9 cellular contexts compared by ENCODE assay signal in genomic region chr6:33273129-33273923, GRCh38. TPM values are rescaled to one million over a fixed set of nuclear protein-coding genes. Genes with fewer than 3 reads are reported as not detected.
A peak's percentile ranks its signal among the peaks of the same experiment; 100 is the strongest.
DNase-seq lines count a peak whose midpoint lies in the region; ATAC-seq and TF ChIP-seq lines count a peak whose summit lies in the region.
"Had no signal": no experiment of that assay in that cellular context is flagged by ENCODE, and none has a peak within 500 bp of the region (broad histone marks: within the 10 kb centered on the region; RNA-seq: fewer than 3 reads in every experiment).

No MANE protein-coding gene starts in this region.

- POLR2A ChIA-PET in HCT116 (lab: Charles Lee), result no interaction called here

- peak overlapping the region; percentile 75 to 99 for H3K4me3 ChIP-seq in HCT116 (replicated peaks in 1 of 2; ENCODE audit: low read depth in 1 of 2, low read length in 2 of 2)
- peak overlapping the region; percentile 84 for H3K4me3 ChIP-seq in astrocyte of the spinal cord (ENCODE audit: low read depth, low read length)
- peak overlapping the region; percentile 18 for H3K4me3 ChIP-seq in lung

- WGBS in lung, 2 donors, result 57 to 67% methylated on average over 11 of the region's 11 CpGs

- RAD21 ChIA-PET in HCT116 (lab: Charles Lee; ENCODE audit: low non-redundant PET in 1 of 2, low total read pairs in 2 of 2, uncharacterized antibody in 2 of 2, unreplicated experiment in 2 of 2), result no interaction called here

- in situ Hi-C loops in astrocyte of the spinal cord (cut with HindIII; ENCODE audit: low sequenced_read_pairs), result no loop called here

- no TSS peak for BruUV-seq in HCT116 (replicated peaks; lab: Mats Ljungman, UMichigan)

- ATAC-seq in HCT116, result no peak
- ATAC-seq in lung (ENCODE audit: insufficient read depth, low FRiP score), result no peak
- no peak for ATAC-seq in HG03521 (IDR thresholded peaks at IDR 0.05; ENCODE audit: unreplicated experiment)

- H3K27me3 ChIP-seq in HCT116 (ENCODE audit: insufficient read depth, low read length), result no peaks in the 10 kb centered on the region
- no peaks in the 10 kb centered on the region for H3K27me3 ChIP-seq in lung (ENCODE audit: control insufficient read depth, insufficient read depth)

- no peaks in the 10 kb centered on the region for H3K9me2 ChIP-seq in HCT116 (ENCODE audit: insufficient read depth)

- peaks cover 33 to 59% of the 10 kb centered on the region in 2 experiments for H3K4me1 ChIP-seq in HCT116 (ENCODE audit: control insufficient read depth in 1 of 2, insufficient read depth in 2 of 2, low read length in 2 of 2)
- H3K4me1 ChIP-seq in lung (ENCODE audit: control insufficient read depth in 2 of 2, insufficient read depth in 2 of 2, low read length in 2 of 2), result peaks cover 15 to 26% of the 10 kb centered on the region in 2 donors

- CTCF ChIA-PET in HCT116 (lab: Charles Lee), result no interaction called here

- H3K79me2 ChIP-seq in HCT116 (ENCODE audit: insufficient read depth, low read length), result peaks cover 63% of the 10 kb centered on the region

- H3K4me2 ChIP-seq in HCT116 (ENCODE audit: low read length), result peak overlapping the region; percentile 86

- H3K9ac ChIP-seq in HCT116 (ENCODE audit: low read length), result peak overlapping the region; percentile 98

- intact Hi-C loops in HCT116 (cut with micrococcal nuclease), result no loop called here

- H3K36me3 ChIP-seq in HCT116 (ENCODE audit: control insufficient read depth in 1 of 2, insufficient read depth in 2 of 2, low read length in 2 of 2), result peaks cover 28 to 46% of the 10 kb centered on the region in 2 experiments
- H3K36me3 ChIP-seq in lung (ENCODE audit: control insufficient read depth in 2 of 2, insufficient read depth in 2 of 2, low read length in 2 of 2), result peaks cover 6 to 20% of the 10 kb centered on the region in 2 donors

- H3K9me3 ChIP-seq in HCT116 (ENCODE audit: control insufficient read depth in 1 of 2, insufficient read depth in 1 of 2, low read depth in 1 of 2, low read length in 2 of 2), result no peaks in the 10 kb centered on the region
- no peaks in the 10 kb centered on the region for H3K9me3 ChIP-seq in lung (ENCODE audit: control insufficient read depth in 2 of 2, insufficient read depth in 1 of 2, low read length in 1 of 2)

- TF ChIP-seq CTCF in 22Rv1 (IDR thresholded peaks at IDR 0.05), result no peak
- TF ChIP-seq CTCF in HCT116 (IDR thresholded peaks at IDR 0.05 in 2 of 3, conservative IDR thresholded peaks at IDR 0.05 in 1 of 3; ENCODE audit: borderline replicate concordance in 1 of 3, insufficient read depth in 1 of 3, low read depth in 2 of 3, low read length in 2 of 3), result no peak
- TF ChIP-seq CTCF in astrocyte of the spinal cord (IDR thresholded peaks at IDR 0.05; ENCODE audit: low read depth, low read length), result no peak
- no peak for TF ChIP-seq CTCF in lung (IDR thresholded peaks at IDR 0.05; ENCODE audit: control extremely low read depth, extremely low read depth)

- no peak for TF ChIP-seq RAD21 in HCT116 (IDR thresholded peaks at IDR 0.05; ENCODE audit: low read depth)

- H2AFZ ChIP-seq in HCT116 (ENCODE audit: low read depth, low read length, poor library complexity, severe bottlenecking), result no peak overlapping the region

- DNase-seq in HCT116 (ENCODE audit: low read depth, low spot score) (no peak), astrocyte of the spinal cord (ENCODE audit: low read depth, low spot score) (no peak), lung (ENCODE audit: low spot score) (no peak), COLO668 (lab: John Stamatoyannopoulos, UW; ENCODE audit: unreplicated experiment) (no peak)
- no peak for DNase-seq in activated effector memory CD4-positive, alpha-beta T cell treated with anti-CD3 and anti-CD28 coated beads, Interleukin-2, amount 50 U/mL, for 16 hours
- no peak for DNase-seq in stimulated activated naive CD4-positive, alpha-beta T cell treated with Interleukin-2 at 50 U/mL for 16 hours (lab: John Stamatoyannopoulos, UW)

- H3K27ac ChIP-seq in 22Rv1 (peak overlapping the region; percentile 93), HCT116 (ENCODE audit: low read depth, low read length) (peak overlapping the region; percentile 82), lung (ENCODE audit: low read depth in 1 of 2, low read length in 1 of 2) (no peak overlapping the region)

- H4K20me1 ChIP-seq in HCT116 (ENCODE audit: insufficient read depth), result peaks cover 22% of the 10 kb centered on the region

- TF ChIP-seq POLR2A in HCT116 (IDR thresholded peaks at IDR 0.05; ENCODE audit: borderline replicate concordance, extremely low read depth, insufficient read depth, insufficient read length), result peak; percentile 1

TF ChIP-seq in HCT116, 20 proteins besides CTCF, POLR2A, EP300 and RAD21:
- TF ChIP-seq YY1 (IDR thresholded peaks at IDR 0.05; ENCODE audit: extremely low read depth, insufficient replicate concordance, low read depth, low read length) (no peak), SIN3A (IDR thresholded peaks at IDR 0.05; ENCODE audit: low read depth) (no peak), ELF1 (IDR thresholded peaks at IDR 0.05; ENCODE audit: borderline replicate concordance, low read depth) (no peak)
TF ChIP-seq in HCT116: peak in this region for 0.

RNA-seq across cellular contexts. Expression of gene RPS18, which starts 1.5 kb away (rescaled TPM):
- 4,062 TPM for total RNA-seq in HCT116 (2021; ENCODE audit: unreplicated experiment)
- 10,667 and 12,933 TPM in 2 replicates for polyA plus RNA-seq in HCT116 (2012)
- total RNA-seq in lung, result 1,000 to 10,000 TPM; 1,324 to 2,087 TPM
- polyA plus RNA-seq in lung, result 1,000 to 10,000 TPM; 3,902 to 8,495 TPM

RNA-seq across cellular contexts. Expression of gene VPS52, which starts 1.6 kb away (rescaled TPM):
- total RNA-seq in HCT116 (2021; ENCODE audit: unreplicated experiment), result 58.2 TPM
- 46.5 and 55.7 TPM in 2 replicates for polyA plus RNA-seq in HCT116 (2012)
- total RNA-seq in lung, result 10 to 100 TPM; 46.5 to 59.9 TPM
- polyA plus RNA-seq in lung, result 10 to 100 TPM; 37.3 to 41.3 TPM

RNA-seq across cellular contexts. Expression of gene B3GALT4, which starts 3.6 kb away (rescaled TPM):
- total RNA-seq in HCT116 (2021; ENCODE audit: unreplicated experiment), result 1.9 TPM
- polyA plus RNA-seq in HCT116 (2012), result 0.52 and 1.3 TPM in 2 replicates
- 10 to 100 TPM in 1 of 2 donors, 1 to 10 TPM in 1; 6.8 to 19.0 TPM for total RNA-seq in lung
- 10 to 100 TPM; 11.2 to 16.8 TPM for polyA plus RNA-seq in lung
- total RNA-seq: M059J had no signal

RNA-seq across cellular contexts. Expression of gene WDR46, which starts 15.7 kb away (rescaled TPM):
- 90.6 TPM for total RNA-seq in HCT116 (2021; ENCODE audit: unreplicated experiment)
- polyA plus RNA-seq in HCT116 (2012), result 60.4 and 68.7 TPM in 2 replicates
- total RNA-seq in lung, result 10 to 100 TPM; 26.3 to 48.0 TPM
- 10 to 100 TPM; 47.3 to 47.6 TPM for polyA plus RNA-seq in lung

RNA-seq across cellular contexts. Expression of gene PFDN6, which starts 16.1 kb away (rescaled TPM):
- total RNA-seq in HCT116 (2021; ENCODE audit: unreplicated experiment) (90.5 TPM), lung (10 to 100 TPM; 21.8 to 42.2 TPM)
- 60.4 and 84.0 TPM in 2 replicates for polyA plus RNA-seq in HCT116 (2012)
- polyA plus RNA-seq in lung, result 100 to 1,000 TPM; 113 to 377 TPM

Comparison
In these comparisons a context has a peak if more than half of its experiments do, and no peak if none do; other contexts are left out.
1. H3K27ac ChIP-seq: peak in 22Rv1 (single experiment) and HCT116 (single experiment); none in lung (0 of 2).
2. H3K4me3 ChIP-seq: peak in every context shown above with its lines; median percentile 87 in HCT116; 84 in astrocyte of the spinal cord; 18 in lung.